In genomic region chr4:140622333-140622958, GRCh38 we compare ENCODE assay signal across 19 cellular contexts. TPM values are rescaled to one million over a fixed set of nuclear protein-coding genes. Genes with fewer than 3 reads are reported as not detected.
DNase-seq lines count a peak whose midpoint lies in the region; ATAC-seq and TF ChIP-seq lines count a peak whose summit lies in the region.
"Had no signal": no experiment of that assay in that cellular context is flagged by ENCODE, and none has a peak within 500 bp of the region (broad histone marks: within the 10 kb centered on the region; RNA-seq: fewer than 3 reads in every experiment).

No MANE protein-coding gene starts in this region.

- ATAC-seq in gastroesophageal sphincter = peak; percentile 22
- ATAC-seq in stimulated activated naive CD8-positive, alpha-beta T cell treated with anti-CD3 and anti-CD28 coated beads, Interleukin-15, Interleukin-2, amounts not matched to agents 100 U/mL and 50 U/mL, for 24 hours = peak; percentile 28
- no peak for ATAC-seq in HG02588 (IDR thresholded peaks at IDR 0.05; ENCODE audit: unreplicated experiment)
- ATAC-seq in left cardiac atrium = no peak
- ATAC-seq: A549; CD8-positive, alpha-beta T cell had no signal

- peak overlapping the region; percentile 59; the same call in 1 of the 2 replicates for H3K9ac ChIP-seq in SU-DHL-6 (ENCODE audit: low read length)
- H3K9ac ChIP-seq: GM23248 had no signal

- H3K4me2 ChIP-seq in SU-DHL-6 (ENCODE audit: low read depth, low read length, poor library complexity, severe bottlenecking) = no peak overlapping the region
- H3K4me2 ChIP-seq: A549 had no signal

- intact Hi-C loops in cardiac septum (cut with DNase I) = no loop called here
- intact Hi-C loops in left cardiac atrium (cut with DNase I) = no loop called here

- H3K36me3 ChIP-seq in SU-DHL-6 (ENCODE audit: low read length) = no peaks in the 10 kb centered on the region
- H3K36me3 ChIP-seq in gastroesophageal sphincter = peaks cover 0 to 51% of the 10 kb centered on the region in 2 donors

- 76 to 100% methylated on average over 1 to 5 of the region's 33 CpGs for WGBS in gastroesophageal sphincter (ENCODE audit: low coverage in 1 of 2), 2 donors

- TF ChIP-seq POLR2A in gastroesophageal sphincter (IDR thresholded peaks at IDR 0.05) = no peak

- no peaks in the 10 kb centered on the region for H3K27me3 ChIP-seq in SU-DHL-6 (ENCODE audit: low read length)
- H3K27me3 ChIP-seq in gastroesophageal sphincter = no peaks in the 10 kb centered on the region
- H3K27me3 ChIP-seq: BE2C had no signal

- H3K9me3 ChIP-seq in SU-DHL-6 (ENCODE audit: insufficient read depth, low read length) (no peaks in the 10 kb centered on the region), gastroesophageal sphincter (no peaks in the 10 kb centered on the region)
- H3K9me3 ChIP-seq: A549, BE2C had no signal

- H3K4me1 ChIP-seq in gastroesophageal sphincter = no peaks in the 10 kb centered on the region
- H3K4me1 ChIP-seq: A549, BE2C had no signal

- peaks cover 11% of the 10 kb centered on the region for H3F3A ChIP-seq in SU-DHL-6 (ENCODE audit: insufficient read depth)

- H3K9me2 ChIP-seq in SU-DHL-6 (replicated peaks; ENCODE audit: insufficient read depth, low read length) = no peaks in the 10 kb centered on the region

- no peak overlapping the region for H3K4me3 ChIP-seq in SU-DHL-6 (ENCODE audit: insufficient read depth, low read length, poor library complexity, severe bottlenecking)
- no peak overlapping the region for H3K4me3 ChIP-seq in gastroesophageal sphincter
- H3K4me3 ChIP-seq: A549, GM23248 had no signal

- DNase-seq in stimulated activated naive CD8-positive, alpha-beta T cell treated with anti-CD3 and anti-CD28 coated beads, Interleukin-15, Interleukin-2, amounts not matched to agents 100 U/mL and 50 U/mL, for 24 hours = no peak
- DNase-seq in cardiac septum (ENCODE audit: low spot score) = no peak
- DNase-seq in hepatic stellate cell (ENCODE audit: low spot score) = no peak
- DNase-seq in left cardiac atrium = no peak
- DNase-seq: BE2C; CD8-positive, alpha-beta T cell; COR-L47; DMS53; GF-D8; GM23248; HCEC 1CT; HFFc6; IMR-90; KG1 had no signal

- H3K27ac ChIP-seq in SU-DHL-6 (ENCODE audit: low read depth, low read length) = peak overlapping the region; percentile 98
- no peak overlapping the region for H3K27ac ChIP-seq in gastroesophageal sphincter
- H3K27ac ChIP-seq: A549, C4-2B, GM23248 had no signal

- H3K79me2 ChIP-seq in SU-DHL-6 (ENCODE audit: insufficient read depth, low read length) = no peaks in the 10 kb centered on the region

- TF ChIP-seq CTCF in SU-DHL-6 (IDR thresholded peaks at IDR 0.05; ENCODE audit: insufficient read depth, low read length, poor library complexity, severe bottlenecking) = no peak
- TF ChIP-seq CTCF in gastroesophageal sphincter (IDR thresholded peaks at IDR 0.05) = no peak

- no peaks in the 10 kb centered on the region for H4K20me1 ChIP-seq in SU-DHL-6 (ENCODE audit: low read depth, low read length)

- no peak for TF ChIP-seq EP300 in gastroesophageal sphincter (IDR thresholded peaks at IDR 0.05)

- no peak overlapping the region for H2AFZ ChIP-seq in SU-DHL-6 (ENCODE audit: low read depth, low read length, severe bottlenecking)
- H2AFZ ChIP-seq: GM23248 had no signal

RNA-seq across cellular contexts. Expression of gene UCP1, which starts 53.7 kb away (rescaled TPM):
- not detected for total RNA-seq in gastroesophageal sphincter
- total RNA-seq in cardiac septum = not detected
- 1 to 10 TPM; 1.1 to 4.1 TPM for total RNA-seq in left cardiac atrium
- total RNA-seq: CD8-positive, alpha-beta T cell; GM23248; HFFc6; IMR-90 had no signal

Comparison
In these comparisons a context has a peak if more than half of its experiments do, and no peak if none do; other contexts are left out.
1. ATAC-seq: peak in gastroesophageal sphincter (single experiment) and stimulated activated naive CD8-positive, alpha-beta T cell treated with anti-CD3 and anti-CD28 coated beads, Interleukin-15, Interleukin-2, amounts not matched to agents 100 U/mL and 50 U/mL, for 24 hours (single experiment); none in HG02588 (single experiment) and left cardiac atrium (0 of 2).